ENCODE assay signal across 1 cellular context in genomic region chr5:32174011-32174866, GRCh38.
TF ChIP-seq lines count a peak whose summit lies in the region.

GOLPH3 (minus strand) TSS chr5:32174319; CDS start chr5:32174034, 285 bp downstream.

TF ChIP-seq in HepG2, 621 proteins besides CTCF, POLR2A, EP300 and RAD21 (continued from another document and continues in another):
- TF ChIP-seq, protein P1, sequence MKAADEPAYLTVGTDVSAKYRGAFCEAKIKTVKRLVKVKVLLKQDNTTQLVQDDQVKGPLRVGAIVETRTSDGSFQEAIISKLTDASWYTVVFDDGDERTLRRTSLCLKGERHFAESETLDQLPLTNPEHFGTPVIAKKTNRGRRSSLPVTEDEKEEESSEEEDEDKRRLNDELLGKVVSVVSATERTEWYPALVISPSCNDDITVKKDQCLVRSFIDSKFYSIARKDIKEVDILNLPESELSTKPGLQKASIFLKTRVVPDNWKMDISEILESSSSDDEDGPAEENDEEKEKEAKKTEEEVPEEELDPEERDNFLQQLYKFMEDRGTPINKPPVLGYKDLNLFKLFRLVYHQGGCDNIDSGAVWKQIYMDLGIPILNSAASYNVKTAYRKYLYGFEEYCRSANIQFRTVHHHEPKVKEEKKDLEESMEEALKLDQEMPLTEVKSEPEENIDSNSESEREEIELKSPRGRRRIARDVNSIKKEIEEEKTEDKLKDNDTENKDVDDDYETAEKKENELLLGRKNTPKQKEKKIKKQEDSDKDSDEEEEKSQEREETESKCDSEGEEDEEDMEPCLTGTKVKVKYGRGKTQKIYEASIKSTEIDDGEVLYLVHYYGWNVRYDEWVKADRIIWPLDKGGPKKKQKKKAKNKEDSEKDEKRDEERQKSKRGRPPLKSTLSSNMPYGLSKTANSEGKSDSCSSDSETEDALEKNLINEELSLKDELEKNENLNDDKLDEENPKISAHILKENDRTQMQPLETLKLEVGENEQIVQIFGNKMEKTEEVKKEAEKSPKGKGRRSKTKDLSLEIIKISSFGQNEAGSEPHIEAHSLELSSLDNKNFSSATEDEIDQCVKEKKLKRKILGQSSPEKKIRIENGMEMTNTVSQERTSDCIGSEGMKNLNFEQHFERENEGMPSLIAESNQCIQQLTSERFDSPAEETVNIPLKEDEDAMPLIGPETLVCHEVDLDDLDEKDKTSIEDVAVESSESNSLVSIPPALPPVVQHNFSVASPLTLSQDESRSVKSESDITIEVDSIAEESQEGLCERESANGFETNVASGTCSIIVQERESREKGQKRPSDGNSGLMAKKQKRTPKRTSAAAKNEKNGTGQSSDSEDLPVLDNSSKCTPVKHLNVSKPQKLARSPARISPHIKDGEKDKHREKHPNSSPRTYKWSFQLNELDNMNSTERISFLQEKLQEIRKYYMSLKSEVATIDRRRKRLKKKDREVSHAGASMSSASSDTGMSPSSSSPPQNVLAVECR (CRISPR knock-in tag; IDR thresholded peaks at IDR 0.05; ENCODE audit: borderline replicate concordance) = peak; percentile 86
- no peak for TF ChIP-seq EZH2 (conservative IDR thresholded peaks at IDR 0.05; ENCODE audit: low read depth, low read length)
- TF ChIP-seq, protein P2, sequence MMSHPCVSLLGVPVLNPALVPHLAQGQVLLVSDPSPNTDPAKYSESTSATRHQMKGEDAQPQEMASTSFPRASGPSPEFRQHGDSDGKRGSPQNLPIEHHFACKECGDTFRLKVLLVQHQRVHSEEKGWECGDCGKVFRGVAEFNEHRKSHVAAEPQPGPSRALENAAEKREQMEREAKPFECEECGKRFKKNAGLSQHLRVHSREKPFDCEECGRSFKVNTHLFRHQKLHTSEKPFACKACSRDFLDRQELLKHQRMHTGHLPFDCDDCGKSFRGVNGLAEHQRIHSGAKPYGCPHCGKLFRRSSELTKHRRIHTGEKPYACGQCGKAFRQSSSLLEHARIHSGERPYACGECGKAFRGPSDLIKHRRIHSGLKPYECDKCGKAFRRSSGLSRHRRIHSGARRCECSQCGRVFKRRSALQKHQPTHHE (CRISPR knock-in tag; IDR thresholded peaks at IDR 0.05; ENCODE audit: borderline replicate concordance) = peak; percentile 98
- TF ChIP-seq ZNF644 (CRISPR knock-in tag; IDR thresholded peaks at IDR 0.05; ENCODE audit: low read depth) = peak; percentile 9; the same call in 1 of the 2 replicates
- TF ChIP-seq, protein P3, sequence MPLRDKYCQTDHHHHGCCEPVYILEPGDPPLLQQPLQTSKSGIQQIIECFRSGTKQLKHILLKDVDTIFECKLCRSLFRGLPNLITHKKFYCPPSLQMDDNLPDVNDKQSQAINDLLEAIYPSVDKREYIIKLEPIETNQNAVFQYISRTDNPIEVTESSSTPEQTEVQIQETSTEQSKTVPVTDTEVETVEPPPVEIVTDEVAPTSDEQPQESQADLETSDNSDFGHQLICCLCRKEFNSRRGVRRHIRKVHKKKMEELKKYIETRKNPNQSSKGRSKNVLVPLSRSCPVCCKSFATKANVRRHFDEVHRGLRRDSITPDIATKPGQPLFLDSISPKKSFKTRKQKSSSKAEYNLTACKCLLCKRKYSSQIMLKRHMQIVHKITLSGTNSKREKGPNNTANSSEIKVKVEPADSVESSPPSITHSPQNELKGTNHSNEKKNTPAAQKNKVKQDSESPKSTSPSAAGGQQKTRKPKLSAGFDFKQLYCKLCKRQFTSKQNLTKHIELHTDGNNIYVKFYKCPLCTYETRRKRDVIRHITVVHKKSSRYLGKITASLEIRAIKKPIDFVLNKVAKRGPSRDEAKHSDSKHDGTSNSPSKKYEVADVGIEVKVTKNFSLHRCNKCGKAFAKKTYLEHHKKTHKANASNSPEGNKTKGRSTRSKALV (CRISPR knock-in tag; IDR thresholded peaks at IDR 0.05) = no peak; the same call in 1 of the 2 replicates
- TF ChIP-seq EEA1 (CRISPR knock-in tag; IDR thresholded peaks at IDR 0.05; ENCODE audit: borderline replicate concordance) = peak; percentile 62; the same call in 1 of the 2 replicates
- no peak for TF ChIP-seq NFIC (IDR thresholded peaks at IDR 0.05; ENCODE audit: low read length)
- peak; percentile 11; the same call in 1 of the 2 replicates for TF ChIP-seq CBX5 (CRISPR knock-in tag; IDR thresholded peaks at IDR 0.05; ENCODE audit: borderline replicate concordance)
- no peak for TF ChIP-seq SNRNP70 (IDR thresholded peaks at IDR 0.05; ENCODE audit: low read depth, low read length)
- peak; percentile 43; the same call in 1 of the 2 replicates for TF ChIP-seq FOXA3 (CRISPR knock-in tag; IDR thresholded peaks at IDR 0.05)
- TF ChIP-seq ZMAT3 (CRISPR knock-in tag; conservative IDR thresholded peaks at IDR 0.05) = peak; percentile 72
- TF ChIP-seq IRX3 (CRISPR knock-in tag; IDR thresholded peaks at IDR 0.05; ENCODE audit: borderline replicate concordance, low read depth) = 0 out of 2 replicates have a peak, but pooled peaks have one; percentile 71
- TF ChIP-seq ZNF780A (CRISPR knock-in tag; IDR thresholded peaks at IDR 0.05) = no peak
- TF ChIP-seq, protein P4, sequence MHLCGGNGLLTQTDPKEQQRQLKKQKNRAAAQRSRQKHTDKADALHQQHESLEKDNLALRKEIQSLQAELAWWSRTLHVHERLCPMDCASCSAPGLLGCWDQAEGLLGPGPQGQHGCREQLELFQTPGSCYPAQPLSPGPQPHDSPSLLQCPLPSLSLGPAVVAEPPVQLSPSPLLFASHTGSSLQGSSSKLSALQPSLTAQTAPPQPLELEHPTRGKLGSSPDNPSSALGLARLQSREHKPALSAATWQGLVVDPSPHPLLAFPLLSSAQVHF (CRISPR knock-in tag; IDR thresholded peaks at IDR 0.05) = 0 out of 2 replicates have a peak, but pooled peaks have one; percentile 1
- no peak for TF ChIP-seq HNF1A (IDR thresholded peaks at IDR 0.05; ENCODE audit: low read depth)
- peak; percentile 77; the same call in 1 of the 2 replicates for TF ChIP-seq HNF1A (CRISPR knock-in tag; IDR thresholded peaks at IDR 0.05; ENCODE audit: borderline replicate concordance)
- TF ChIP-seq ASH2L (IDR thresholded peaks at IDR 0.05; ENCODE audit: insufficient read length, low read depth, low read length) = peak; percentile 34
- no peak for TF ChIP-seq KDM4B (CRISPR knock-in tag; IDR thresholded peaks at IDR 0.05)
- TF ChIP-seq ZNF337 (CRISPR knock-in tag; IDR thresholded peaks at IDR 0.05; ENCODE audit: borderline replicate concordance, low read depth) = no peak
- no peak for TF ChIP-seq SRSF9 (IDR thresholded peaks at IDR 0.05; ENCODE audit: borderline replicate concordance, insufficient read depth, low read depth, low read length, poor library complexity, severe bottlenecking)
- peak; percentile 65; the same call in 1 of the 2 replicates for TF ChIP-seq ESRRA (CRISPR knock-in tag; IDR thresholded peaks at IDR 0.05; ENCODE audit: low read depth)
- TF ChIP-seq ZNF431 (CRISPR knock-in tag; IDR thresholded peaks at IDR 0.05; ENCODE audit: borderline replicate concordance, low read depth) = no peak
- peak; percentile 87; the same call in 1 of the 2 replicates for TF ChIP-seq ZNF510 (CRISPR knock-in tag; IDR thresholded peaks at IDR 0.05; ENCODE audit: low read depth)
- TF ChIP-seq ZFP62 (CRISPR knock-in tag; IDR thresholded peaks at IDR 0.05) = no peak
- TF ChIP-seq FOXP4 (CRISPR knock-in tag; IDR thresholded peaks at IDR 0.05) = peak; percentile 50; the same call in 1 of the 2 replicates
- TF ChIP-seq, protein P5, sequence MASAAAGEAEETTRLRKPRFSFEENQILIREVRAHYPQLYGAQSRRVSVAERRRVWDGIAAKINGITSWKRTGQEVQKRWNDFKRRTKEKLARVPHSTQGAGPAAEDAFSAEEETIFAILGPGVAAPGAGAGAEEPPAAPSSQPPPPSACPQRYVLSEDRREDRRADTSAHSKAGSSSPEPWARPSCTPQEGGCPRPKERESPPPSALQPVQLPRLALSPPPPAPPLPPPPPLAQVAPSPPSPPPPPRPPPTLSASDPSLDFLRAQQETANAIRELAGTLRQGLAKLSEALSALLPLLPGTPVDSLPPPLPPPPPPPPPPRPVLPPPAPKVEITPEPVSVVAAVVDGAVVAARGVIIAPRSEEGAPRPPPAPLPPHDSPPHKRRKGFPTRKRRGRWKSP (CRISPR knock-in tag; IDR thresholded peaks at IDR 0.05) = peak; percentile 82
- 0 out of 2 replicates have a peak, but pooled peaks have one; percentile 36 for TF ChIP-seq ZBTB3 (CRISPR knock-in tag; IDR thresholded peaks at IDR 0.05; ENCODE audit: borderline replicate concordance, low read depth)
- peak; percentile 26; the same call in 1 of the 2 replicates for TF ChIP-seq CBFB (CRISPR knock-in tag; IDR thresholded peaks at IDR 0.05)
- TF ChIP-seq, protein P6, sequence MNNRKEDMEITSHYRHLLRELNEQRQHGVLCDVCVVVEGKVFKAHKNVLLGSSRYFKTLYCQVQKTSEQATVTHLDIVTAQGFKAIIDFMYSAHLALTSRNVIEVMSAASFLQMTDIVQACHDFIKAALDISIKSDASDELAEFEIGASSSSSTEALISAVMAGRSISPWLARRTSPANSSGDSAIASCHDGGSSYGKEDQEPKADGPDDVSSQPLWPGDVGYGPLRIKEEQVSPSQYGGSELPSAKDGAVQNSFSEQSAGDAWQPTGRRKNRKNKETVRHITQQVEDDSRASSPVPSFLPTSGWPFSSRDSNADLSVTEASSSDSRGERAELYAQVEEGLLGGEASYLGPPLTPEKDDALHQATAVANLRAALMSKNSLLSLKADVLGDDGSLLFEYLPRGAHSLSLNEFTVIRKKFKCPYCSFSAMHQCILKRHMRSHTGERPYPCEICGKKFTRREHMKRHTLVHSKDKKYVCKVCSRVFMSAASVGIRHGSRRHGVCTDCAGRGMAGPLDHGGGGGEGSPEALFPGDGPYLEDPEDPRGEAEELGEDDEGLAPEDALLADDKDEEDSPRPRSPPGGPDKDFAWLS (CRISPR knock-in tag; IDR thresholded peaks at IDR 0.05; ENCODE audit: borderline replicate concordance) = no peak; the same call in 1 of the 2 replicates
- 0 out of 2 replicates have a peak, but pooled peaks have one; percentile 5 for TF ChIP-seq ELF4 (CRISPR knock-in tag; IDR thresholded peaks at IDR 0.05; ENCODE audit: borderline replicate concordance)
- no peak for TF ChIP-seq MAFF (IDR thresholded peaks at IDR 0.05; ENCODE audit: low read depth, low read length)
- 0 out of 2 replicates have a peak, but pooled peaks have one; percentile 7 for TF ChIP-seq ZNF441 (CRISPR knock-in tag; IDR thresholded peaks at IDR 0.05; ENCODE audit: borderline replicate concordance)
- no peak for TF ChIP-seq NFE2 (CRISPR knock-in tag; IDR thresholded peaks at IDR 0.05)
- peak; percentile 90 for TF ChIP-seq REPIN1 (CRISPR knock-in tag; IDR thresholded peaks at IDR 0.05; ENCODE audit: borderline replicate concordance, low read depth)
- TF ChIP-seq ZNF33B (CRISPR knock-in tag; IDR thresholded peaks at IDR 0.05) = peak; percentile 95
- peak; percentile 98 for TF ChIP-seq YY1 (IDR thresholded peaks at IDR 0.05; ENCODE audit: insufficient read depth, insufficient replicate concordance, low read depth, low read length)
- peak; percentile 71 for TF ChIP-seq HNF1B (CRISPR knock-in tag; IDR thresholded peaks at IDR 0.05)
- TF ChIP-seq ZNF207 (IDR thresholded peaks at IDR 0.05; ENCODE audit: borderline replicate concordance) = no peak
- no peak; the same call in none of the 2 replicates for TF ChIP-seq ZMYM3 (CRISPR knock-in tag; IDR thresholded peaks at IDR 0.05)
- TF ChIP-seq ETV6 (CRISPR knock-in tag; conservative IDR thresholded peaks at IDR 0.05) = no peak
- TF ChIP-seq KLF11 (CRISPR knock-in tag; IDR thresholded peaks at IDR 0.05) = no peak
- TF ChIP-seq MEIS2 (CRISPR knock-in tag; IDR thresholded peaks at IDR 0.05) = 0 out of 2 replicates have a peak, but pooled peaks have one; percentile 43
- TF ChIP-seq BRCA1 (CRISPR knock-in tag; IDR thresholded peaks at IDR 0.05) = peak; percentile 58; the same call in 1 of the 2 replicates
